ENCODE assay signal across 15 cellular contexts in genomic region chr22:31866918-31867317, GRCh38.
DNase-seq lines count a peak whose midpoint lies in the region; ATAC-seq and TF ChIP-seq lines count a peak whose summit lies in the region.
"Had no signal": no experiment of that assay in that cellular context is flagged by ENCODE, and none has a peak within 500 bp of the region (broad histone marks: within the 10 kb centered on the region; RNA-seq: fewer than 3 reads in every experiment).

No MANE protein-coding gene starts in this region.

- ATAC-seq in SK-N-SH treated with all-trans-retinoic acid at 6 μM for 48 hours (no peak), GM21529 (IDR thresholded peaks at IDR 0.05; ENCODE audit: unreplicated experiment) (no peak)

- intact Hi-C loops in transverse colon (cut with DNase I; ENCODE audit: low total_unique reads) = no loop called here

- H3K27me3 ChIP-seq in SK-N-SH (ENCODE audit: insufficient read depth) = no peaks in the 10 kb centered on the region
- no peaks in the 10 kb centered on the region for H3K27me3 ChIP-seq in transverse colon

- in situ Hi-C loops in transverse colon (cut with MboI; ENCODE audit: low pct_ligation_motif_present in 1 of 4, low pct_unique_long_range_greater_than_20kb in 1 of 4, low sequenced_read_pairs in 3 of 4) = no loop called here

- no peak overlapping the region for H2AFZ ChIP-seq in SK-N-SH (ENCODE audit: low read depth)

- H3K79me2 ChIP-seq in SK-N-SH (ENCODE audit: insufficient read depth) = no peaks in the 10 kb centered on the region

- no peak for TF ChIP-seq EP300 in SK-N-SH (IDR thresholded peaks at IDR 0.05; ENCODE audit: borderline replicate concordance in 1 of 2, low read depth in 1 of 2, low read length in 1 of 2)
- no peak for TF ChIP-seq EP300 in transverse colon (IDR thresholded peaks at IDR 0.05; ENCODE audit: low read depth)

- TF ChIP-seq RAD21 in SK-N-SH (IDR thresholded peaks at IDR 0.05; ENCODE audit: low read length) = no peak

- 74% methylated on average over 4 of the region's 4 CpGs for WGBS in SK-N-SH (ENCODE audit: low lambda C conversion rate)
- WGBS in transverse colon (ENCODE audit: low coverage in 1 of 2), 2 donors = 80 to 90% methylated on average over 2 to 4 of the region's 4 CpGs

- H3K4me2 ChIP-seq in SK-N-SH = no peak overlapping the region

- no peaks in the 10 kb centered on the region for H4K20me1 ChIP-seq in SK-N-SH (ENCODE audit: insufficient read depth)

- POLR2A ChIA-PET in SK-N-SH (lab: Yijun Ruan, JAX) = no interaction called here

- H3K9me3 ChIP-seq in SK-N-SH = no peaks in the 10 kb centered on the region
- H3K9me3 ChIP-seq in SK-N-MC (ENCODE audit: low read depth, low read length) = no peaks in the 10 kb centered on the region
- H3K9me3 ChIP-seq in transverse colon = no peaks in the 10 kb centered on the region

- H3F3A ChIP-seq in SK-N-SH (replicated peaks; ENCODE audit: insufficient read depth) = no peaks in the 10 kb centered on the region

- H3K9me2 ChIP-seq in SK-N-SH = no peaks in the 10 kb centered on the region

- H3K27ac ChIP-seq in SK-N-SH (ENCODE audit: low read depth in 2 of 2, low read length in 1 of 2) (no peak overlapping the region), SK-N-MC (0 out of 2 replicates have a peak overlapping the region, but pooled peaks have one; percentile 25), transverse colon (peak overlapping the region in 3 of 4 donors; percentile 10 to 27 (median 26))

- H3K9ac ChIP-seq in SK-N-SH = no peak overlapping the region
- H3K9ac ChIP-seq in SK-N-MC (ENCODE audit: insufficient read length) = no peak overlapping the region

- no peak for DNase-seq in SK-N-SH
- DNase-seq in NCI-H2171 (lab: John Stamatoyannopoulos, UW) = peak; percentile 71
- no peak for DNase-seq in SK-N-MC (ENCODE audit: low read depth, low spot score)
- no peak for DNase-seq in transverse colon
- DNase-seq in effector CD8-positive, alpha-beta T cell (lab: John Stamatoyannopoulos, UW) = no peak
- DNase-seq: Calu3; CD4-positive, alpha-beta T cell; DND-41; GF-D8; H7; NCI-H1694 treated with DMSO at 0.1 percent for 48 hours; NCI-H526 treated with DMSO at 0.1 percent for 48 hours; SHP77 treated with DMSO at 0.1 percent for 48 hours had no signal

- no peaks in the 10 kb centered on the region for H3K4me1 ChIP-seq in SK-N-SH (ENCODE audit: control insufficient read depth in 1 of 2, insufficient read depth in 2 of 2, low read depth in 1 of 2, low read length in 1 of 2)
- H3K4me1 ChIP-seq in transverse colon = peaks cover 0 to 9% (median 3%) of the 10 kb centered on the region in 4 donors

- H3K4me3 ChIP-seq in SK-N-SH (ENCODE audit: low read depth in 2 of 2, low read length in 1 of 2) (no peak overlapping the region), SK-N-MC (no peak overlapping the region), transverse colon (no peak overlapping the region)

- CTCF ChIA-PET in SK-N-SH (lab: Yijun Ruan, JAX) = no interaction called here

- TF ChIP-seq CTCF in SK-N-SH (IDR thresholded peaks at IDR 0.05) (no peak), transverse colon (IDR thresholded peaks at IDR 0.05) (no peak)

- peaks cover 5 to 16% of the 10 kb centered on the region in 2 experiments for H3K36me3 ChIP-seq in SK-N-SH (replicated peaks in 1 of 2; ENCODE audit: control insufficient read depth in 1 of 2, insufficient read depth in 2 of 2, low read length in 1 of 2)
- peaks cover 3% of the 10 kb centered on the region; the same call in 1 of the 2 replicates for H3K36me3 ChIP-seq in SK-N-MC (ENCODE audit: insufficient read depth, low read length)
- H3K36me3 ChIP-seq in transverse colon = no peaks in the 10 kb centered on the region

- TF ChIP-seq POLR2A in transverse colon (IDR thresholded peaks at IDR 0.05) = no peak

TF ChIP-seq in SK-N-SH, 30 proteins besides CTCF, POLR2A, EP300 and RAD21:
- TF ChIP-seq SMC3 (IDR thresholded peaks at IDR 0.05; ENCODE audit: low read depth, low read length) (no peak), EZH2phosphoT487 (IDR thresholded peaks at IDR 0.05; ENCODE audit: borderline replicate concordance, low read depth) (no peak), JUND (IDR thresholded peaks at IDR 0.05) (no peak), CHD2 (IDR thresholded peaks at IDR 0.05; ENCODE audit: low read length, partially characterized antibody) (no peak), NFIC (IDR thresholded peaks at IDR 0.05; ENCODE audit: borderline replicate concordance) (peak; percentile 6; the same call in 1 of the 2 replicates)

TF ChIP-seq in SK-N-SH treated with all-trans-retinoic acid at 6 μM for 48 hours, 23 proteins besides CTCF, POLR2A, EP300 and RAD21:
- TF ChIP-seq ZNF70 (CRISPR knock-in tag; IDR thresholded peaks at IDR 0.05) = no peak
- TF ChIP-seq, protein P1, sequence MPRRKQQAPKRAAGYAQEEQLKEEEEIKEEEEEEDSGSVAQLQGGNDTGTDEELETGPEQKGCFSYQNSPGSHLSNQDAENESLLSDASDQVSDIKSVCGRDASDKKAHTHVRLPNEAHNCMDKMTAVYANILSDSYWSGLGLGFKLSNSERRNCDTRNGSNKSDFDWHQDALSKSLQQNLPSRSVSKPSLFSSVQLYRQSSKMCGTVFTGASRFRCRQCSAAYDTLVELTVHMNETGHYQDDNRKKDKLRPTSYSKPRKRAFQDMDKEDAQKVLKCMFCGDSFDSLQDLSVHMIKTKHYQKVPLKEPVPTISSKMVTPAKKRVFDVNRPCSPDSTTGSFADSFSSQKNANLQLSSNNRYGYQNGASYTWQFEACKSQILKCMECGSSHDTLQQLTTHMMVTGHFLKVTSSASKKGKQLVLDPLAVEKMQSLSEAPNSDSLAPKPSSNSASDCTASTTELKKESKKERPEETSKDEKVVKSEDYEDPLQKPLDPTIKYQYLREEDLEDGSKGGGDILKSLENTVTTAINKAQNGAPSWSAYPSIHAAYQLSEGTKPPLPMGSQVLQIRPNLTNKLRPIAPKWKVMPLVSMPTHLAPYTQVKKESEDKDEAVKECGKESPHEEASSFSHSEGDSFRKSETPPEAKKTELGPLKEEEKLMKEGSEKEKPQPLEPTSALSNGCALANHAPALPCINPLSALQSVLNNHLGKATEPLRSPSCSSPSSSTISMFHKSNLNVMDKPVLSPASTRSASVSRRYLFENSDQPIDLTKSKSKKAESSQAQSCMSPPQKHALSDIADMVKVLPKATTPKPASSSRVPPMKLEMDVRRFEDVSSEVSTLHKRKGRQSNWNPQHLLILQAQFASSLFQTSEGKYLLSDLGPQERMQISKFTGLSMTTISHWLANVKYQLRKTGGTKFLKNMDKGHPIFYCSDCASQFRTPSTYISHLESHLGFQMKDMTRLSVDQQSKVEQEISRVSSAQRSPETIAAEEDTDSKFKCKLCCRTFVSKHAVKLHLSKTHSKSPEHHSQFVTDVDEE (CRISPR knock-in tag; IDR thresholded peaks at IDR 0.05) = no peak
- no peak for TF ChIP-seq ZNF8 (CRISPR knock-in tag; IDR thresholded peaks at IDR 0.05)
- TF ChIP-seq CSRNP3 (CRISPR knock-in tag; IDR thresholded peaks at IDR 0.05) = no peak
- TF ChIP-seq GLIS3 (CRISPR knock-in tag; IDR thresholded peaks at IDR 0.05) = no peak
- TF ChIP-seq PPARA (CRISPR knock-in tag; IDR thresholded peaks at IDR 0.05; ENCODE audit: borderline replicate concordance) = no peak
- TF ChIP-seq ESRRG (CRISPR knock-in tag; IDR thresholded peaks at IDR 0.05) = no peak
- TF ChIP-seq, protein P2, sequence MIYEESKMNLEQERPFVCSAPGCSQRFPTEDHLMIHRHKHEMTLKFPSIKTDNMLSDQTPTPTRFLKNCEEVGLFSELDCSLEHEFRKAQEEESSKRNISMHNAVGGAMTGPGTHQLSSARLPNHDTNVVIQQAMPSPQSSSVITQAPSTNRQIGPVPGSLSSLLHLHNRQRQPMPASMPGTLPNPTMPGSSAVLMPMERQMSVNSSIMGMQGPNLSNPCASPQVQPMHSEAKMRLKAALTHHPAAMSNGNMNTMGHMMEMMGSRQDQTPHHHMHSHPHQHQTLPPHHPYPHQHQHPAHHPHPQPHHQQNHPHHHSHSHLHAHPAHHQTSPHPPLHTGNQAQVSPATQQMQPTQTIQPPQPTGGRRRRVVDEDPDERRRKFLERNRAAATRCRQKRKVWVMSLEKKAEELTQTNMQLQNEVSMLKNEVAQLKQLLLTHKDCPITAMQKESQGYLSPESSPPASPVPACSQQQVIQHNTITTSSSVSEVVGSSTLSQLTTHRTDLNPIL (CRISPR knock-in tag; IDR thresholded peaks at IDR 0.05; ENCODE audit: low read depth) = no peak
- TF ChIP-seq ZNF565 (CRISPR knock-in tag; conservative IDR thresholded peaks at IDR 0.05; ENCODE audit: low read depth) = no peak
- TF ChIP-seq ISL1 (CRISPR knock-in tag; IDR thresholded peaks at IDR 0.05) = no peak
- TF ChIP-seq ZFP30 (CRISPR knock-in tag; IDR thresholded peaks at IDR 0.05) = no peak
- TF ChIP-seq CSDC2 (CRISPR knock-in tag; IDR thresholded peaks at IDR 0.05) = no peak
- TF ChIP-seq ZC3H10 (CRISPR knock-in tag; IDR thresholded peaks at IDR 0.05) = no peak
- no peak for TF ChIP-seq POU6F1 (CRISPR knock-in tag; IDR thresholded peaks at IDR 0.05; ENCODE audit: borderline replicate concordance, low read depth)
- TF ChIP-seq BACH2 (CRISPR knock-in tag; IDR thresholded peaks at IDR 0.05; ENCODE audit: borderline replicate concordance) = no peak

Comparison
In these comparisons a context has a peak if more than half of its experiments do, and no peak if none do; other contexts are left out.
1. H3K27ac ChIP-seq: peak in SK-N-MC (single experiment) and transverse colon (3 of 4); none in SK-N-SH (0 of 2).